8 cellular contexts compared by ENCODE assay signal in the genomic region with DNA sequence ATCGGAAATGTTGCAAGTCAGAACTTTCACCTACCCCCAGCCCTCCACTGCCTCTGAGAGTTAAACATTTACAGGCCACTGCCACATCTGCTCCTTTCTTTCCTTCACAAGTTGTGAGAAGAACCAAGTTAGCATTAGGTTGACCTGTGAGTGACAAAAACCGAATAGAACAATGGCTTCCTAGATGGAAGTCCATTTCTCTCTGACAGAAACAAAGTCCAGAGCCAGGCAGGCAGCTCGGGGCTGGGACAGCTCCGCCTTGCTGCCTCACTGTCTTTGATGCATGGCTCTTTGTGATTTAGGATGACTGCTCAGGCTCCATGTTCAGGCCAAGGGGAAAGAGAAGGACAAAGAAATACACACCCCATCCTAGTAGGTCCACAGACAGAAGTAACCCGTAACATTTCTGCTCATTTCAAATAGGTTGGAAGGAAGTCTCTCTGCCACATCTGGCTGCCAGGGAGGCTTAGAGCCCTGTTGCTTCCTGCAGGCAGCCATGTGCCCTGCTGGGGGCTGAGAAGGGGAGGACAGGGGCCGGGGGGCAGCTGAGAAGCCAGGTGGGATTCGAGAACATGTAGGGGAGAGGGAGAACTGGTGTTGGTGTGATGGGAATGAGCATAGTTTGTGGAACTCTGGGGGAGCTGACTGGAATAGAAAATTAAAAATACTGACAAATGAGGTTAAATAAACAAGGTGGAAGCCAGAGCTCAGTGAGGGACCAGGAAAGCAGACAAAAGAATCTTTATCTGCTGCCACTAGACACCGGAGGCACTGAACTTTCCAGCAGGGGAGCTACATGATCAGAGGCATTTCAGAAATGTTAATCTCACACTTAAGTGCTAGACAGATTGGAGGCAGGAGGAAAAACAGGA. TPM values are rescaled to one million over a fixed set of nuclear protein-coding genes. Genes with fewer than 3 reads are reported as not detected.
DNase-seq lines count a peak whose midpoint lies in the region; ATAC-seq and TF ChIP-seq lines count a peak whose summit lies in the region.

No MANE protein-coding gene starts in this region.

- H3K9me3 ChIP-seq in IMR-90 (ENCODE audit: control insufficient read depth, insufficient read depth, low read length) (no peaks in the 10 kb centered on the region), MM.1S (replicated peaks; ENCODE audit: insufficient read depth, low read length) (no peaks in the 10 kb centered on the region)

- ATAC-seq in IMR-90 (ENCODE audit: low read depth) = peak; percentile 31
- ATAC-seq in HG03342 (IDR thresholded peaks at IDR 0.05; ENCODE audit: unreplicated experiment) = no peak

- peak overlapping the region; percentile 13 for H3K56ac ChIP-seq in IMR-90 (ENCODE audit: extremely low read depth, insufficient read depth, low read length)

- in situ Hi-C loops in G401 (cut with HindIII; ENCODE audit: low sequenced_read_pairs) = no loop called here
- in situ Hi-C loops in IMR-90 (cut with MboI; ENCODE audit: low sequenced_read_pairs) = no loop called here
- in situ Hi-C loops in astrocyte of the spinal cord (cut with HindIII; ENCODE audit: low sequenced_read_pairs) = no loop called here

- peak overlapping the region; percentile 85 to 88 for H4K8ac ChIP-seq in IMR-90 (ENCODE audit: low read depth in 2 of 2, low read length in 2 of 2)

- intact Hi-C loops in IMR-90 (cut with micrococcal nuclease) = no loop called here

- peak overlapping the region; percentile 89 for H4K5ac ChIP-seq in IMR-90 (ENCODE audit: low read depth, low read length)

- dilution Hi-C loops in IMR-90 (cut with HindIII; ENCODE audit: low sequenced_read_pairs, unreplicated experiment) = no loop called here

- H2AK5ac ChIP-seq in IMR-90 (ENCODE audit: low read depth, low read length) = peak overlapping the region; percentile 58

- POLR2A ChIA-PET in IMR-90 (lab: Charles Lee; ENCODE audit: unreplicated experiment) = interaction anchor here (0.6 to 1.1 kb wide), 2 partner anchors 16 to 37 kb away, joined by 3 to 7 read pairs; no protein-coding TSS in a partner anchor

- peak overlapping the region; percentile 92 for H2BK120ac ChIP-seq in IMR-90 (ENCODE audit: low read depth, low read length)

- H3K27ac ChIP-seq in IMR-90 (ENCODE audit: insufficient read depth, low read length) = peak overlapping the region; percentile 90
- no peak overlapping the region for H3K27ac ChIP-seq in MM.1S (ENCODE audit: low read length)

- peak; percentile 21; the same call in 1 of the 2 replicates for TF ChIP-seq CTCF in IMR-90 (conservative IDR thresholded peaks at IDR 0.05; ENCODE audit: low read depth, low read length)
- TF ChIP-seq CTCF in astrocyte of the spinal cord (IDR thresholded peaks at IDR 0.05; ENCODE audit: low read depth, low read length) = no peak
- TF ChIP-seq CTCF in MM.1S (IDR thresholded peaks at IDR 0.05; ENCODE audit: low read length) = no peak

- H3F3A ChIP-seq in MM.1S (ENCODE audit: insufficient read depth, low read length) = no peaks in the 10 kb centered on the region

- peak overlapping the region; percentile 73 for H3K14ac ChIP-seq in IMR-90 (replicated peaks; ENCODE audit: low read depth, low read length)

- H3K4me1 ChIP-seq in IMR-90 (ENCODE audit: control insufficient read depth, insufficient read depth, low read length) (peaks cover 25% of the 10 kb centered on the region), MM.1S (ENCODE audit: low read length) (no peaks in the 10 kb centered on the region)

- H3K9ac ChIP-seq in IMR-90 (ENCODE audit: low read depth, low read length) (peak overlapping the region; percentile 51), MM.1S (ENCODE audit: low read length) (no peak overlapping the region)

- H3K27me3 ChIP-seq in IMR-90 (ENCODE audit: control insufficient read depth, insufficient read depth, low read length) (no peaks in the 10 kb centered on the region), MM.1S (replicated peaks; ENCODE audit: insufficient read depth, low read length) (peaks cover 10% of the 10 kb centered on the region)

- DNase-seq in G401 (ENCODE audit: low spot score) = peak; percentile 81
- peak; percentile 54 for DNase-seq in IMR-90
- peak; percentile 84 for DNase-seq in astrocyte of the spinal cord (ENCODE audit: low read depth, low spot score)
- DNase-seq in lung microvascular endothelial cell (ENCODE audit: low read depth in 2 of 2) = peak; percentile 70 to 89
- DNase-seq in activated gamma-delta T cell (lab: John Stamatoyannopoulos, UW) = no peak
- DNase-seq in stimulated activated naive CD4-positive, alpha-beta T cell treated with Interleukin-2 at 50 U/mL for 16 hours (lab: John Stamatoyannopoulos, UW) = no peak
- no peak for DNase-seq in MM.1S

- H2AFZ ChIP-seq in IMR-90 (replicated peaks; ENCODE audit: low read length, poor library complexity) = peak overlapping the region; percentile 16
- H2AFZ ChIP-seq in MM.1S (ENCODE audit: low read length) = no peak overlapping the region

- peak overlapping the region; percentile 89 for H2BK5ac ChIP-seq in IMR-90 (ENCODE audit: low read depth, low read length, poor library complexity, severe bottlenecking)

- peak overlapping the region; percentile 60 for H2BK15ac ChIP-seq in IMR-90 (ENCODE audit: low read depth, low read length)

- H3K9me1 ChIP-seq in IMR-90 (ENCODE audit: insufficient read depth, low read length) = peaks cover 29% of the 10 kb centered on the region

- no peaks in the 10 kb centered on the region for H3K79me2 ChIP-seq in MM.1S (ENCODE audit: low read length)

- CTCF ChIA-PET in IMR-90 (lab: Yijun Ruan, JAX) = no interaction called here

- peak overlapping the region; percentile 68 for H2BK20ac ChIP-seq in IMR-90 (ENCODE audit: low read depth, low read length)

- peak overlapping the region; percentile 8 for H2AK9ac ChIP-seq in IMR-90 (replicated peaks; ENCODE audit: low read depth, low read length, poor library complexity)

- H3K36me3 ChIP-seq in IMR-90 (ENCODE audit: control insufficient read depth, insufficient read depth, low read length) (no peaks in the 10 kb centered on the region), MM.1S (replicated peaks; ENCODE audit: insufficient read depth, low read length) (no peaks in the 10 kb centered on the region)

- no TSS peak for BruUV-seq in IMR-90 (replicated peaks; lab: Mats Ljungman, UMichigan)

- peaks cover 0 to 32% of the 10 kb centered on the region in 2 experiments; a peak in 2 of 4 replicates for H3K79me1 ChIP-seq in IMR-90 (ENCODE audit: low read depth in 1 of 2, low read length in 2 of 2)

- H3K9me2 ChIP-seq in MM.1S (replicated peaks; ENCODE audit: insufficient read depth, low read length) = no peaks in the 10 kb centered on the region

- H4K20me1 ChIP-seq in IMR-90 (ENCODE audit: insufficient read depth, low read length) = peaks cover 5% of the 10 kb centered on the region; the same call in 1 of the 2 replicates
- H4K20me1 ChIP-seq in MM.1S (ENCODE audit: insufficient read depth, low read length) = no peaks in the 10 kb centered on the region

- H3K4ac ChIP-seq in IMR-90 (ENCODE audit: low read depth, low read length) = peak overlapping the region; percentile 90

- no peak for TF ChIP-seq POLR2A in IMR-90 (IDR thresholded peaks at IDR 0.05; ENCODE audit: low read depth, low read length)

- no CpG with 5 or more reads among the region's 8 CpGs for WGBS in IMR-90 (ENCODE audit: extremely low coverage in 2 of 2, insufficient read length in 1 of 2), 2 experiments

- H3K23ac ChIP-seq in IMR-90 (ENCODE audit: low read depth, low read length) = peak overlapping the region; percentile 8; the same call in 1 of the 2 replicates

- H3K4me2 ChIP-seq in IMR-90 (ENCODE audit: low read depth, low read length) (no peak overlapping the region), MM.1S (ENCODE audit: low read depth, low read length) (no peak overlapping the region)

- no peak; the same call in 1 of the 2 replicates for TF ChIP-seq RAD21 in IMR-90 (IDR thresholded peaks at IDR 0.05; ENCODE audit: low read length)

- no peak overlapping the region for H3K4me3 ChIP-seq in IMR-90 (ENCODE audit: insufficient read depth, low read depth, low read length)
- no peak overlapping the region for H3K4me3 ChIP-seq in astrocyte of the spinal cord (ENCODE audit: low read depth, low read length)
- no peak overlapping the region for H3K4me3 ChIP-seq in MM.1S (ENCODE audit: low read length)

- peak overlapping the region; percentile 86 for H4K91ac ChIP-seq in IMR-90 (ENCODE audit: insufficient read depth, low read depth, low read length)

- peak overlapping the region; percentile 90 for H3K18ac ChIP-seq in IMR-90 (ENCODE audit: low read depth, low read length)

TF ChIP-seq in IMR-90, 13 proteins besides CTCF, POLR2A, EP300 and RAD21 (continues in another document):
- TF ChIP-seq RCOR1 (IDR thresholded peaks at IDR 0.05; ENCODE audit: insufficient replicate concordance, low read length) = no peak
- no peak for TF ChIP-seq CEBPB (IDR thresholded peaks at IDR 0.05; ENCODE audit: low read depth, low read length)
- no peak for TF ChIP-seq MAFK (IDR thresholded peaks at IDR 0.05; ENCODE audit: low read depth, low read length)
- TF ChIP-seq RFX5 (IDR thresholded peaks at IDR 0.05; ENCODE audit: low read depth, low read length) = no peak
- TF ChIP-seq MXI1 (IDR thresholded peaks at IDR 0.05; ENCODE audit: borderline replicate concordance, low read depth, low read length) = no peak

RNA-seq across cellular contexts. Expression of gene IER3, which starts 19.5 kb away (rescaled TPM):
- 257 and 297 TPM in 2 replicates for total RNA-seq in G401 (2014; rRNA removed; shearing (Covaris generic))
- 38.4 and 65.8 TPM in 2 replicates for total RNA-seq in IMR-90 (2012; rRNA removed)
- 159 and 163 TPM in 2 replicates for polyA plus RNA-seq in IMR-90 (2012; rRNA removed)
- polyA plus RNA-seq in IMR-90 (2012; cell fraction: cytosol; rRNA removed) = 156 and 229 TPM in 2 replicates
- 349 and 418 TPM in 2 replicates for polyA plus RNA-seq in IMR-90 (2012; cell fraction: nucleus; rRNA removed; ENCODE audit: low replicate concordance)
- total RNA-seq in lung microvascular endothelial cell = 72.6 and 148 TPM in 2 replicates

RNA-seq across cellular contexts. Expression of gene FLOT1, which starts 21.4 kb away (rescaled TPM):
- 170 and 172 TPM in 2 replicates for total RNA-seq in G401 (2014; rRNA removed; shearing (Covaris generic))
- total RNA-seq in IMR-90 (2012; rRNA removed) (96.2 and 104 TPM in 2 replicates), lung microvascular endothelial cell (48.8 and 56.2 TPM in 2 replicates)
- polyA plus RNA-seq in IMR-90 (2012; rRNA removed) = 161 and 162 TPM in 2 replicates
- 135 and 169 TPM in 2 replicates for polyA plus RNA-seq in IMR-90 (2012; cell fraction: cytosol; rRNA removed)
- polyA plus RNA-seq in IMR-90 (2012; cell fraction: nucleus; rRNA removed; ENCODE audit: low replicate concordance) = 193 and 211 TPM in 2 replicates

RNA-seq across cellular contexts. Expression of gene TUBB, which starts 43.7 kb away (rescaled TPM):
- total RNA-seq in G401 (2014; rRNA removed; shearing (Covaris generic)) = 456 and 575 TPM in 2 replicates
- total RNA-seq in IMR-90 (2012; rRNA removed) (1,207 and 1,401 TPM in 2 replicates), lung microvascular endothelial cell (267 and 311 TPM in 2 replicates)
- 2,004 and 2,008 TPM in 2 replicates for polyA plus RNA-seq in IMR-90 (2012; rRNA removed)
- polyA plus RNA-seq in IMR-90 (2012; cell fraction: cytosol; rRNA removed) = 811 and 1,574 TPM in 2 replicates
- 419 and 725 TPM in 2 replicates for polyA plus RNA-seq in IMR-90 (2012; cell fraction: nucleus; rRNA removed; ENCODE audit: low replicate concordance)

RNA-seq across cellular contexts. Expression of gene MDC1, which starts 46.8 kb away (rescaled TPM):
- 2.5 and 14.3 TPM in 2 replicates for total RNA-seq in G401 (2014; rRNA removed; shearing (Covaris generic))
- total RNA-seq in IMR-90 (2012; rRNA removed) = 3.6 and 4.5 TPM in 2 replicates
- polyA plus RNA-seq in IMR-90 (2012; rRNA removed) = 12.1 and 12.4 TPM in 2 replicates
- polyA plus RNA-seq in IMR-90 (2012; cell fraction: cytosol; rRNA removed) = 6.0 and 8.0 TPM in 2 replicates
- 30.2 and 33.9 TPM in 2 replicates for polyA plus RNA-seq in IMR-90 (2012; cell fraction: nucleus; rRNA removed; ENCODE audit: low replicate concordance)
- 3.0 and 4.1 TPM in 2 replicates for total RNA-seq in lung microvascular endothelial cell

Comparison
In these comparisons a context has a peak if more than half of its experiments do, and no peak if none do; other contexts are left out.
1. DNase-seq: peak in G401 (single experiment), IMR-90 (single experiment), astrocyte of the spinal cord (single experiment) and lung microvascular endothelial cell (2 of 2); none in activated gamma-delta T cell (single experiment), stimulated activated naive CD4-positive, alpha-beta T cell treated with Interleukin-2 at 50 U/mL for 16 hours (single experiment) and MM.1S (single experiment).